In the genomic region with DNA sequence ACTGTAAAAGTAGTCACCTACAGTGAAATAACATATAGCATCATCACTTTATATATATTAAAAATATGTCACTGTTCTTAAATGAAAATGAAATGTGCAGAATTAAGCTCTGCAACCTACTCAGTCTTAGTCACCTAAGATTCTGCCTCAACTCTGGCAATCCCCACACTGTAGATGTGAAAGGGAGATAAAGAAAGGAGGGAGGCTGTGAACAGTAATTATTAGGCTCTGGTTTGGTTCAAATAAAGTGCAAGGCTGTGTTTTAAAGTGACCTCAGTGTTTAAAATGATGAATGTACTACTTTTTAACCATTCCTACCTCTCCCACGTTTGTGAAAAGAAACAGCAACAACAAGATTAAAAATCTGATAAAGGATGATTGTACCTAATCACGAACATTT, we compare ENCODE assay signal across 20 cellular contexts.
DNase-seq lines count a peak whose midpoint lies in the region; ATAC-seq and TF ChIP-seq lines count a peak whose summit lies in the region.
"Had no signal": no experiment of that assay in that cellular context is flagged by ENCODE, and none has a peak within 500 bp of the region (broad histone marks: within the 10 kb centered on the region; RNA-seq: fewer than 3 reads in every experiment).

No MANE protein-coding gene starts in this region.

- no peak for TF ChIP-seq CTCF in GM10248 (IDR thresholded peaks at IDR 0.05; ENCODE audit: control extremely low read depth, extremely low read depth, low read depth, missing control alignments)
- no peak for TF ChIP-seq CTCF in mesothelial cell of epicardium (IDR thresholded peaks at IDR 0.05; ENCODE audit: unreplicated experiment)
- no peak for TF ChIP-seq CTCF in prostate gland (IDR thresholded peaks at IDR 0.05)
- TF ChIP-seq CTCF in RWPE1 (conservative IDR thresholded peaks at IDR 0.05; ENCODE audit: low read depth): no peak
- TF ChIP-seq CTCF in stomach (IDR thresholded peaks at IDR 0.05): no peak

- no peak overlapping the region for H3K4me3 Mint-ChIP-seq in activated naive CD8-positive, alpha-beta T cell treated with anti-CD3 and anti-CD28 coated beads, Interleukin-2, amount 50 U/mL, for 24 hours
- H3K4me3 Mint-ChIP-seq in mesothelial cell of epicardium: no peak overlapping the region

- H3K9me3 ChIP-seq in prostate gland (no peaks in the 10 kb centered on the region), stomach (peaks cover 0 to 16% (median 7%) of the 10 kb centered on the region in 4 donors)

- H3K4me1 ChIP-seq in prostate gland (replicated peaks) (no peaks in the 10 kb centered on the region), stomach (peaks cover 0 to 6% (median 2%) of the 10 kb centered on the region in 4 donors)
- H3K4me1 ChIP-seq: BLaER1, parathyroid adenoma had no signal

- peaks cover 1% of the 10 kb centered on the region for H3K27me3 Mint-ChIP-seq in activated naive CD8-positive, alpha-beta T cell treated with anti-CD3 and anti-CD28 coated beads, Interleukin-2, amount 50 U/mL, for 24 hours
- H3K27me3 Mint-ChIP-seq in mesothelial cell of epicardium (ENCODE audit: low read depth): no peaks in the 10 kb centered on the region

- ATAC-seq in HG02610 (IDR thresholded peaks at IDR 0.05; ENCODE audit: unreplicated experiment) (peak; percentile 55), HG03139 (IDR thresholded peaks at IDR 0.05; ENCODE audit: unreplicated experiment) (no peak)
- peak; percentile 80 for ATAC-seq in activated naive CD8-positive, alpha-beta T cell treated with anti-CD3 and anti-CD28 coated beads, Interleukin-2, amount 50 U/mL, for 24 hours
- ATAC-seq: K562, Panc1 had no signal

- DNase-seq in GM10248 (ENCODE audit: extremely low spot score) (peak; percentile 13), mesothelial cell of epicardium (ENCODE audit: low spot score in 2 of 2, unreplicated experiment in 2 of 2) (no peak), prostate gland (ENCODE audit: low spot score) (no peak), RWPE1 (ENCODE audit: low spot score) (no peak), stomach (no peak)
- DNase-seq in activated naive CD8-positive, alpha-beta T cell treated with anti-CD3 and anti-CD28 coated beads, Interleukin-2, amount 50 U/mL, for 24 hours: no peak
- DNase-seq: activated naive CD4-positive, alpha-beta T cell treated with anti-CD3 and anti-CD28 coated beads, Interleukin-2, amount 50 U/mL, for 16 hours; DMS 273 treated with DMSO at 0.1 percent for 48 hours; effector CD8-positive, alpha-beta T cell; NCI-H526 treated with DMSO at 0.1 percent for 48 hours; small intestine had no signal

- peaks cover 11% of the 10 kb centered on the region for H3K4me1 Mint-ChIP-seq in activated naive CD8-positive, alpha-beta T cell treated with anti-CD3 and anti-CD28 coated beads, Interleukin-2, amount 50 U/mL, for 24 hours
- peaks cover 39% of the 10 kb centered on the region for H3K4me1 Mint-ChIP-seq in mesothelial cell of epicardium

- H3K9me3 Mint-ChIP-seq in activated naive CD8-positive, alpha-beta T cell treated with anti-CD3 and anti-CD28 coated beads, Interleukin-2, amount 50 U/mL, for 24 hours: peaks cover 13% of the 10 kb centered on the region
- peaks cover 23% of the 10 kb centered on the region for H3K9me3 Mint-ChIP-seq in mesothelial cell of epicardium

- CTCF ChIA-PET in GM10248 (lab: Yijun Ruan, JAX): interaction anchor here (1.0 kb wide), 1 partner anchor 16 kb away, joined by 3 read pairs; no protein-coding TSS in a partner anchor
- CTCF ChIA-PET in RWPE1 (lab: Yijun Ruan, JAX): interaction anchor here (0.6 kb wide), 1 partner anchor 103 kb away, joined by 3 read pairs; no protein-coding TSS in a partner anchor

- TF ChIP-seq POLR2A in prostate gland (IDR thresholded peaks at IDR 0.05): no peak
- no peak for TF ChIP-seq POLR2A in stomach (IDR thresholded peaks at IDR 0.05)

- POLR2A ChIA-PET in GM10248 (lab: Yijun Ruan, JAX) (interaction anchor here (0.7 kb wide), 1 partner anchor 193 kb away, joined by 3 read pairs; no protein-coding TSS in a partner anchor), RWPE1 (lab: Yijun Ruan, JAX; ENCODE audit: low non-redundant PET) (no interaction called here)

- intact Hi-C loops in prostate gland (cut with DNase I): no loop called here
- intact Hi-C loops in stomach (cut with DNase I; ENCODE audit: low total_unique reads): no loop called here

- H3K4me3 ChIP-seq in prostate gland: no peak overlapping the region
- H3K4me3 ChIP-seq in stomach: no peak overlapping the region
- H3K4me3 ChIP-seq: BLaER1, cardiac muscle cell, K562, tibial nerve had no signal

- WGBS in prostate gland: 16% methylated on average over 2 of the region's 2 CpGs
- 25 to 46% (median 44%) methylated on average over 2 of the region's 2 CpGs for WGBS in stomach, 5 donors

- peaks cover 10% of the 10 kb centered on the region for H3K36me3 Mint-ChIP-seq in activated naive CD8-positive, alpha-beta T cell treated with anti-CD3 and anti-CD28 coated beads, Interleukin-2, amount 50 U/mL, for 24 hours (ENCODE audit: low read depth)
- H3K36me3 Mint-ChIP-seq in mesothelial cell of epicardium: peaks cover 20% of the 10 kb centered on the region

- no peak for TF ChIP-seq EP300 in stomach (IDR thresholded peaks at IDR 0.05)

- H3K36me3 ChIP-seq in prostate gland: no peaks in the 10 kb centered on the region
- H3K36me3 ChIP-seq in stomach: no peaks in the 10 kb centered on the region
- H3K36me3 ChIP-seq: BLaER1, cardiac muscle cell, tibial nerve had no signal

- H3K27ac Mint-ChIP-seq in activated naive CD8-positive, alpha-beta T cell treated with anti-CD3 and anti-CD28 coated beads, Interleukin-2, amount 50 U/mL, for 24 hours: no peak overlapping the region
- H3K27ac Mint-ChIP-seq in mesothelial cell of epicardium: peak overlapping the region; percentile 79

- H3K27me3 ChIP-seq in prostate gland (replicated peaks; ENCODE audit: insufficient read depth) (no peaks in the 10 kb centered on the region), stomach (no peaks in the 10 kb centered on the region)
- H3K27me3 ChIP-seq: BLaER1, tibial nerve had no signal

- H3K27ac ChIP-seq in prostate gland: no peak overlapping the region
- no peak overlapping the region for H3K27ac ChIP-seq in RWPE1
- H3K27ac ChIP-seq in stomach: no peak overlapping the region
- H3K27ac ChIP-seq: BLaER1, cardiac muscle cell, HL-60, parathyroid adenoma, tibial nerve had no signal
